Comparison of ENCODE assay signal across 22 cellular contexts in genomic region chr21:17988038-17988437, GRCh38.
DNase-seq lines count a peak whose midpoint lies in the region; ATAC-seq and TF ChIP-seq lines count a peak whose summit lies in the region.
"Had no signal": no experiment of that assay in that cellular context is flagged by ENCODE, and none has a peak within 500 bp of the region (broad histone marks: within the 10 kb centered on the region; RNA-seq: fewer than 3 reads in every experiment).

No MANE protein-coding gene starts in this region.

- H3K9me3 ChIP-seq in endodermal cell (ENCODE audit: control insufficient read depth, low read length) (peaks cover 12% of the 10 kb centered on the region), mesenchymal stem cell (ENCODE audit: control insufficient read depth, low read length) (peaks cover 9% of the 10 kb centered on the region)
- H3K9me3 ChIP-seq: MG63 had no signal

- no peak overlapping the region for H3K4me3 Mint-ChIP-seq in endodermal cell
- H3K4me3 Mint-ChIP-seq in chondrocyte (ENCODE audit: unreplicated experiment): no peak overlapping the region
- H3K4me3 Mint-ChIP-seq: CD4-positive, CD25-positive, alpha-beta regulatory T cell; HFFc6; T-cell had no signal

- H3K36me3 ChIP-seq in endodermal cell (ENCODE audit: control insufficient read depth, insufficient read depth, low read length) (no peaks in the 10 kb centered on the region), mesenchymal stem cell (ENCODE audit: control insufficient read depth in 1 of 2, insufficient read depth in 2 of 2, low read depth in 1 of 2, low read length in 2 of 2) (no peaks in the 10 kb centered on the region)
- H3K36me3 ChIP-seq: BLaER1, HAP-1, MG63 had no signal

- H3K23ac ChIP-seq in mesenchymal stem cell (ENCODE audit: low read length in 2 of 2): no peak overlapping the region

- H2BK12ac ChIP-seq in mesenchymal stem cell (ENCODE audit: low read length in 2 of 2): no peak overlapping the region

- H3K14ac ChIP-seq in mesenchymal stem cell (ENCODE audit: low read length in 2 of 2): no peak overlapping the region

- H3K27ac ChIP-seq in endodermal cell (ENCODE audit: low read depth, low read length) (peak overlapping the region; percentile 50), mesenchymal stem cell (ENCODE audit: low read length, poor library complexity, severe bottlenecking) (no peak overlapping the region), dorsolateral prefrontal cortex (no peak overlapping the region)
- H3K27ac ChIP-seq: BLaER1, GM23248 had no signal

- no peak overlapping the region for H2AFZ ChIP-seq in mesenchymal stem cell (ENCODE audit: low read depth, low read length)
- H2AFZ ChIP-seq: GM23248 had no signal

- no peak overlapping the region for H3K18ac ChIP-seq in mesenchymal stem cell (ENCODE audit: low read depth in 1 of 2, low read length in 2 of 2)

- H3K27me3 Mint-ChIP-seq in endodermal cell (ENCODE audit: insufficient read depth) (no peaks in the 10 kb centered on the region), chondrocyte (ENCODE audit: low read depth) (no peaks in the 10 kb centered on the region)
- H3K27me3 Mint-ChIP-seq: CD4-positive, CD25-positive, alpha-beta regulatory T cell; T-cell had no signal

- H3K4me1 ChIP-seq in endodermal cell (ENCODE audit: control insufficient read depth, insufficient read depth, low read length): no peaks in the 10 kb centered on the region
- no peaks in the 10 kb centered on the region for H3K4me1 ChIP-seq in mesenchymal stem cell (ENCODE audit: control insufficient read depth, insufficient read depth, low read depth, low read length)
- H3K4me1 ChIP-seq: BLaER1 had no signal

- no peak overlapping the region for H2BK15ac ChIP-seq in mesenchymal stem cell (ENCODE audit: low read depth, poor library complexity, severe bottlenecking)

- no peak overlapping the region for H3K4ac ChIP-seq in mesenchymal stem cell (ENCODE audit: low read depth in 1 of 2, low read length in 2 of 2)

- H3K27ac Mint-ChIP-seq in endodermal cell (no peak overlapping the region), chondrocyte (ENCODE audit: unreplicated experiment) (no peak overlapping the region)
- H3K27ac Mint-ChIP-seq: CD4-positive, CD25-positive, alpha-beta regulatory T cell; HFFc6; T-cell had no signal

- H4K8ac ChIP-seq in mesenchymal stem cell (ENCODE audit: low read length): no peak overlapping the region

- no peak overlapping the region for H3K4me2 ChIP-seq in mesenchymal stem cell (ENCODE audit: low read length, poor library complexity, severe bottlenecking)
- H3K4me2 ChIP-seq: BLaER1 had no signal

- no peak overlapping the region for H3K4me3 ChIP-seq in endodermal cell (ENCODE audit: low read length)
- H3K4me3 ChIP-seq in mesenchymal stem cell (ENCODE audit: insufficient read depth in 1 of 2, low read depth in 1 of 2, low read length in 2 of 2): no peak overlapping the region
- no peak overlapping the region for H3K4me3 ChIP-seq in dorsolateral prefrontal cortex
- H3K4me3 ChIP-seq: BLaER1, GM23248, HAP-1, K562, MG63 had no signal

- intact Hi-C loops in dorsolateral prefrontal cortex (cut with DNase I): no loop called here

- H2BK120ac ChIP-seq in mesenchymal stem cell (ENCODE audit: low read depth, low read length): no peak overlapping the region

- H3K9me3 Mint-ChIP-seq in endodermal cell: peaks cover 20% of the 10 kb centered on the region
- peaks cover 17% of the 10 kb centered on the region for H3K9me3 Mint-ChIP-seq in chondrocyte (ENCODE audit: low read depth)

- H3K4me1 Mint-ChIP-seq in endodermal cell: peaks cover 4% of the 10 kb centered on the region
- H3K4me1 Mint-ChIP-seq in chondrocyte (ENCODE audit: low read depth): no peaks in the 10 kb centered on the region
- H3K4me1 Mint-ChIP-seq: CD4-positive, CD25-positive, alpha-beta regulatory T cell; T-cell had no signal

- TF ChIP-seq CTCF in endodermal cell (conservative IDR thresholded peaks at IDR 0.05) (no peak), chondrocyte (IDR thresholded peaks at IDR 0.05) (no peak), dorsolateral prefrontal cortex (IDR thresholded peaks at IDR 0.05 in 54 of 56, conservative IDR thresholded peaks at IDR 0.05 in 2 of 56; ENCODE audit: low read depth in 1 of 56, partially characterized antibody in 56 of 56) (no peak)

- H2AK5ac ChIP-seq in mesenchymal stem cell (ENCODE audit: low read length, severe bottlenecking): no peak overlapping the region

- ATAC-seq in GM19395 (IDR thresholded peaks at IDR 0.05; ENCODE audit: unreplicated experiment): no peak
- ATAC-seq: K562, T-cell had no signal

- H3K79me1 ChIP-seq in mesenchymal stem cell (replicated peaks; ENCODE audit: low read length, poor library complexity, severe bottlenecking): no peaks in the 10 kb centered on the region

- H4K91ac ChIP-seq in mesenchymal stem cell (ENCODE audit: low read length): no peak overlapping the region

- H2BK5ac ChIP-seq in mesenchymal stem cell (ENCODE audit: low read depth, low read length, poor library complexity, severe bottlenecking): no peak overlapping the region

- H3K36me3 Mint-ChIP-seq in endodermal cell (ENCODE audit: low read depth): no peaks in the 10 kb centered on the region
- H3K36me3 Mint-ChIP-seq in chondrocyte (ENCODE audit: low read depth): no peaks in the 10 kb centered on the region
- H3K36me3 Mint-ChIP-seq: CD4-positive, CD25-positive, alpha-beta regulatory T cell; T-cell had no signal

- DNase-seq in NCI-H748 (lab: John Stamatoyannopoulos, UW; ENCODE audit: unreplicated experiment): peak; percentile 54
- DNase-seq in NCI-H748 treated with DMSO at 0.1 percent for 48 hours (lab: John Stamatoyannopoulos, UW): no peak
- DNase-seq in NCI-H69 (lab: John Stamatoyannopoulos, UW): peak; percentile 58
- no peak for DNase-seq in endodermal cell
- DNase-seq in mesenchymal stem cell: peak; percentile 4
- no peak for DNase-seq in chondrocyte (ENCODE audit: low spot score)
- DNase-seq in dorsolateral prefrontal cortex: no peak
- DNase-seq: CD4-positive, CD25-positive, alpha-beta regulatory T cell; DMS153; GM23248; HFFc6; Kasumi-1; MG63; NCI-H1694 treated with DMSO at 0.1 percent for 48 hours; NCI-H526 treated with DMSO at 0.1 percent for 48 hours; RPMI8226; SHP77; T-cell had no signal

- H3K9ac ChIP-seq in endodermal cell (ENCODE audit: extremely low read depth, low read length, poor library complexity, severe bottlenecking) (no peak overlapping the region), mesenchymal stem cell (ENCODE audit: low read length) (no peak overlapping the region)
- H3K9ac ChIP-seq: BLaER1, GM23248 had no signal

- no peaks in the 10 kb centered on the region for H3K27me3 ChIP-seq in endodermal cell (ENCODE audit: control insufficient read depth, insufficient read depth, low read length, poor library complexity, severe bottlenecking)
- no peaks in the 10 kb centered on the region for H3K27me3 ChIP-seq in mesenchymal stem cell (ENCODE audit: control insufficient read depth in 1 of 2, insufficient read depth in 1 of 2, low read length in 2 of 2)
- H3K27me3 ChIP-seq in dorsolateral prefrontal cortex: no peaks in the 10 kb centered on the region
- H3K27me3 ChIP-seq: BLaER1, MG63 had no signal

- 96% methylated on average over 1 of the region's 1 CpG; no CpG with 5 or more reads in 1 of the 2 experiments for WGBS in endodermal cell (ENCODE audit: insufficient coverage in 1 of 2, insufficient read length in 1 of 2), 2 experiments
- WGBS in mesenchymal stem cell: 86% methylated on average over 1 of the region's 1 CpG

Comparison
In these comparisons a context has a peak if more than half of its experiments do, and no peak if none do; other contexts are left out.
1. DNase-seq: peak in NCI-H748 (single experiment), NCI-H69 (single experiment) and mesenchymal stem cell (single experiment); none in NCI-H748 treated with DMSO at 0.1 percent for 48 hours (single experiment), endodermal cell (single experiment), chondrocyte (single experiment) and dorsolateral prefrontal cortex (0 of 10).